Comparison of ENCODE assay signal across 23 cellular contexts in genomic region chr5:40623480-40624420, GRCh38. TPM values are rescaled to one million over a fixed set of nuclear protein-coding genes. Genes with fewer than 3 reads are reported as not detected.
DNase-seq lines count a peak whose midpoint lies in the region; ATAC-seq and TF ChIP-seq lines count a peak whose summit lies in the region.
"Had no signal": no experiment of that assay in that cellular context is flagged by ENCODE, and none has a peak within 500 bp of the region (broad histone marks: within the 10 kb centered on the region; RNA-seq: fewer than 3 reads in every experiment).

No MANE protein-coding gene starts in this region.

- peak overlapping the region; percentile 44 for H3K27ac Mint-ChIP-seq in activated naive CD8-positive, alpha-beta T cell treated with anti-CD3 and anti-CD28 coated beads, Interleukin-2, amount 10 ng/mL, durations not matched to agents 7 days and 5 days
- H3K27ac Mint-ChIP-seq: memory B cell, nephron had no signal

- H3K4me3 Mint-ChIP-seq in activated naive CD8-positive, alpha-beta T cell treated with anti-CD3 and anti-CD28 coated beads, Interleukin-2, amount 10 ng/mL, durations not matched to agents 7 days and 5 days: peak overlapping the region; percentile 51
- H3K4me3 Mint-ChIP-seq: memory B cell, nephron had no signal

- peaks cover 17% of the 10 kb centered on the region for H3K4me1 Mint-ChIP-seq in activated naive CD8-positive, alpha-beta T cell treated with anti-CD3 and anti-CD28 coated beads, Interleukin-2, amount 10 ng/mL, durations not matched to agents 7 days and 5 days

- POLR2A ChIA-PET in activated naive CD8-positive, alpha-beta T cell treated with anti-CD3 and anti-CD28 coated beads, Interleukin-2, amount 10 ng/mL, durations not matched to agents 7 days and 5 days (lab: Charles Lee): interaction anchor here (1.6 kb wide), 1 partner anchor 57 kb away, joined by 7 read pairs; the partner anchor contains the start of gene PTGER4

- no peaks in the 10 kb centered on the region for H3K9me3 Mint-ChIP-seq in activated naive CD8-positive, alpha-beta T cell treated with anti-CD3 and anti-CD28 coated beads, Interleukin-2, amount 10 ng/mL, durations not matched to agents 7 days and 5 days
- H3K9me3 Mint-ChIP-seq: memory B cell, nephron had no signal

- ATAC-seq in activated naive CD8-positive, alpha-beta T cell treated with anti-CD3 and anti-CD28 coated beads, Interleukin-2, amount 10 ng/mL, durations not matched to agents 7 days and 5 days (ENCODE audit: low read depth): peak; percentile 94
- no peak for ATAC-seq in SK-N-SH treated with all-trans-retinoic acid at 6 μM for 48 hours
- ATAC-seq: GM12878 had no signal

- H3K27me3 Mint-ChIP-seq in activated naive CD8-positive, alpha-beta T cell treated with anti-CD3 and anti-CD28 coated beads, Interleukin-2, amount 10 ng/mL, durations not matched to agents 7 days and 5 days: no peaks in the 10 kb centered on the region
- H3K27me3 Mint-ChIP-seq: memory B cell had no signal

- DNase-seq in activated CD4-positive, alpha-beta T cell treated with anti-CD3 and anti-CD28 coated beads for 4 hours: peak; percentile 8 to 29
- no peak for DNase-seq in activated CD4-positive, alpha-beta T cell treated with anti-CD3 and anti-CD28 coated beads for 48 hours
- peak; percentile 10 for DNase-seq in stimulated activated CD4-positive, alpha-beta T cell treated with anti-CD3 and anti-CD28 coated beads, Interleukin-4, amount 100 ng/mL, for 24 hours
- DNase-seq in stimulated activated CD4-positive, alpha-beta T cell treated with anti-CD3 and anti-CD28 coated beads, Interleukin-1b, Interleukin-23, amount 100 ng/mL, for 48 hours: no peak
- DNase-seq in activated naive CD8-positive, alpha-beta T cell treated with anti-CD3 and anti-CD28 coated beads, Interleukin-2, amount 10 ng/mL, durations not matched to agents 7 days and 5 days: no peak
- no peak for DNase-seq in AG08396 (ENCODE audit: low spot score)
- DNase-seq in epidermal melanocyte (ENCODE audit: insufficient read length, low spot score): no peak
- DNase-seq: 8988T; activated T-cell treated with anti-CD3 and anti-CD28 coated beads, Interleukin-2, amount 50 U/mL, for 1 hour; DMS 273 treated with DMSO at 0.1 percent for 48 hours; GF-D8; hippocampal formation; KBM-7; NCI-H1930; NCI-H345; posterior cingulate gyrus; RPMI8226; stimulated activated CD8-positive, alpha-beta memory T cell treated with anti-CD3 and anti-CD28 coated beads, Interleukin-4, amount 100 ng/mL, for 48 hours; SW 1271 had no signal

- H3K36me3 Mint-ChIP-seq in activated naive CD8-positive, alpha-beta T cell treated with anti-CD3 and anti-CD28 coated beads, Interleukin-2, amount 10 ng/mL, durations not matched to agents 7 days and 5 days: peaks cover 14% of the 10 kb centered on the region
- H3K36me3 Mint-ChIP-seq: memory B cell had no signal

TF ChIP-seq in SK-N-SH treated with all-trans-retinoic acid at 6 μM for 48 hours, 23 proteins besides CTCF, POLR2A, EP300 and RAD21:
- no peak for TF ChIP-seq PATZ1 (CRISPR knock-in tag; IDR thresholded peaks at IDR 0.05; ENCODE audit: borderline replicate concordance)
- no peak for TF ChIP-seq CSRNP3 (CRISPR knock-in tag; IDR thresholded peaks at IDR 0.05)
- no peak for TF ChIP-seq BACH2 (CRISPR knock-in tag; IDR thresholded peaks at IDR 0.05; ENCODE audit: borderline replicate concordance)
- no peak for TF ChIP-seq ZFP3 (CRISPR knock-in tag; IDR thresholded peaks at IDR 0.05)
- TF ChIP-seq ZNF8 (CRISPR knock-in tag; IDR thresholded peaks at IDR 0.05): no peak
- TF ChIP-seq PPARA (CRISPR knock-in tag; IDR thresholded peaks at IDR 0.05; ENCODE audit: borderline replicate concordance): no peak
- TF ChIP-seq TOX (CRISPR knock-in tag; IDR thresholded peaks at IDR 0.05; ENCODE audit: borderline replicate concordance): no peak
- TF ChIP-seq ZNF565 (CRISPR knock-in tag; conservative IDR thresholded peaks at IDR 0.05; ENCODE audit: low read depth): no peak
- no peak for TF ChIP-seq ZFP30 (CRISPR knock-in tag; IDR thresholded peaks at IDR 0.05)
- TF ChIP-seq TCF4 (CRISPR knock-in tag; IDR thresholded peaks at IDR 0.05; ENCODE audit: borderline replicate concordance): no peak
- no peak for TF ChIP-seq ZC3H10 (CRISPR knock-in tag; IDR thresholded peaks at IDR 0.05)
TF ChIP-seq in SK-N-SH treated with all-trans-retinoic acid at 6 μM for 48 hours: peak in this region for 0.

RNA-seq across cellular contexts. Expression of gene PTGER4, which starts 56.0 kb away (rescaled TPM):
- 10 to 100 TPM; 51.4 to 53.8 TPM for total RNA-seq in activated naive CD8-positive, alpha-beta T cell treated with anti-CD3 and anti-CD28 coated beads, Interleukin-2, amount 10 ng/mL, durations not matched to agents 7 days and 5 days

Comparison
In these comparisons a context has a peak if more than half of its experiments do, and no peak if none do; other contexts are left out.
1. DNase-seq: peak in activated CD4-positive, alpha-beta T cell treated with anti-CD3 and anti-CD28 coated beads for 4 hours (2 of 2) and stimulated activated CD4-positive, alpha-beta T cell treated with anti-CD3 and anti-CD28 coated beads, Interleukin-4, amount 100 ng/mL, for 24 hours (single experiment); none in activated CD4-positive, alpha-beta T cell treated with anti-CD3 and anti-CD28 coated beads for 48 hours (single experiment), stimulated activated CD4-positive, alpha-beta T cell treated with anti-CD3 and anti-CD28 coated beads, Interleukin-1b, Interleukin-23, amount 100 ng/mL, for 48 hours (single experiment), activated naive CD8-positive, alpha-beta T cell treated with anti-CD3 and anti-CD28 coated beads, Interleukin-2, amount 10 ng/mL, durations not matched to agents 7 days and 5 days (single experiment), AG08396 (single experiment) and epidermal melanocyte (single experiment).